8 cellular contexts compared by ENCODE assay signal in genomic region chr1:66764994-66765578, GRCh38. TPM values are rescaled to one million over a fixed set of nuclear protein-coding genes. Genes with fewer than 3 reads are reported as not detected.
A peak's percentile ranks its signal among the peaks of the same experiment; 100 is the strongest.
DNase-seq lines count a peak whose midpoint lies in the region; ATAC-seq and TF ChIP-seq lines count a peak whose summit lies in the region.

No MANE protein-coding gene starts in this region.

- peaks cover 2% of the 10 kb centered on the region for H3K27me3 ChIP-seq in mammary epithelial cell (ENCODE audit: insufficient read depth, low read length)

- peak; percentile 58 to 74 (median 68) for ATAC-seq in T-cell (replicated peaks in 1 of 4)

- POLR2A ChIA-PET in T-cell (lab: Charles Lee), result no interaction called here

- H3K9me3 ChIP-seq in mammary epithelial cell (replicated peaks; ENCODE audit: insufficient read depth, low read length), result no peaks in the 10 kb centered on the region

- no peaks in the 10 kb centered on the region for H3K79me2 ChIP-seq in mammary epithelial cell (ENCODE audit: insufficient read depth, low read length)

- no peaks in the 10 kb centered on the region for H3K36me3 Mint-ChIP-seq in T-cell

- WGBS in mammary epithelial cell (ENCODE audit: low coverage, missing lambda C conversion rate), result 39% methylated on average over 3 of the region's 3 CpGs

- H3K36me3 ChIP-seq in mammary epithelial cell (ENCODE audit: insufficient read depth, low read length), result no peaks in the 10 kb centered on the region

- H4K20me1 ChIP-seq in mammary epithelial cell (ENCODE audit: insufficient read depth, low read length), result no peaks in the 10 kb centered on the region

- in situ Hi-C loops in mammary epithelial cell (cut with MboI; ENCODE audit: low sequenced_read_pairs in 2 of 2), result loop anchor here (25.0 kb wide), 3 partner anchors 222 to 397 kb away; partner anchors contain the start of genes C1orf141 (in 1 of the 2) and IL23R (in 1 of the 2)

- H3K9ac ChIP-seq in mammary epithelial cell (ENCODE audit: insufficient read depth, low read length), result no peak overlapping the region

- H3K4me3 Mint-ChIP-seq in T-cell, result no peak overlapping the region

- no peak overlapping the region for H3K27ac ChIP-seq in mammary epithelial cell (ENCODE audit: insufficient read depth, low read depth, low read length)

- no peaks in the 10 kb centered on the region for H3K9me3 Mint-ChIP-seq in T-cell

- H3K4me2 ChIP-seq in mammary epithelial cell (ENCODE audit: insufficient read depth, low read depth, low read length), result no peak overlapping the region

- H2AFZ ChIP-seq in mammary epithelial cell (ENCODE audit: low read depth, low read length), result no peak overlapping the region

- intact Hi-C loops in mammary epithelial cell (cut with micrococcal nuclease) (loop anchor here (1.0 to 10.0 kb wide), 6 partner anchors 160 to 740 kb away; partner anchors contain the start of genes DNAI4 and MIER1), posterior vena cava (cut with DNase I) (loop anchor here (10.0 kb wide), 3 partner anchors 230 to 390 kb away; no protein-coding TSS in a partner anchor)

- dilution Hi-C loops in mammary epithelial cell (cut with HindIII; ENCODE audit: low sequenced_read_pairs), result no loop called here

- H3K27me3 Mint-ChIP-seq in T-cell, result peaks cover 0 to 3% of the 10 kb centered on the region in 2 donors

- peak; percentile 69 to 71 for TF ChIP-seq CTCF in mammary epithelial cell (conservative IDR thresholded peaks at IDR 0.05 in 1 of 2, IDR thresholded peaks at IDR 0.05 in 1 of 2; ENCODE audit: extremely low read depth in 1 of 2, insufficient read depth in 1 of 2, low read depth in 1 of 2, low read length in 2 of 2)

- BruUV-seq in mammary epithelial cell (replicated peaks; lab: Mats Ljungman, UMichigan), result no TSS peak

- H3K4me1 Mint-ChIP-seq in T-cell, result peaks cover 14 to 19% (median 17%) of the 10 kb centered on the region in 3 donors

- H3K4me1 ChIP-seq in mammary epithelial cell (ENCODE audit: insufficient read depth, low read length), result no peaks in the 10 kb centered on the region

- H3K4me3 ChIP-seq in mammary epithelial cell (replicated peaks in 1 of 3; ENCODE audit: insufficient read depth in 1 of 3, low read depth in 2 of 3, low read length in 3 of 3), result no peak overlapping the region

- DNase-seq in Daoy (ENCODE audit: low read depth) (peak; percentile 29), H4 (ENCODE audit: low spot score) (peak; percentile 43), NAMALWA (ENCODE audit: low spot score) (peak; percentile 82), T-cell (peak in 29 of 34 experiments; percentile 10 to 62 (median 44)), mammary epithelial cell (peak; percentile 25), left kidney (ENCODE audit: low read depth, low spot score) (peak; percentile 65), posterior vena cava (ENCODE audit: low spot score) (no peak)
- peak; percentile 32 for DNase-seq in stimulated activated CD8-positive, alpha-beta memory T cell treated with anti-CD3 and anti-CD28 coated beads, Interleukin-15, amount 100 ng/mL, for 1 hour (ENCODE audit: low read depth)

- CTCF ChIA-PET in T-cell (lab: Charles Lee) (interaction anchor here (0.5 to 4.1 kb wide), 17 partner anchors 25 to 735 kb away, joined by 3 to 35 read pairs (median 3); partner anchors contain the start of gene SLC35D1 (in 1 of the 2)), mammary epithelial cell (lab: Charles Lee; ENCODE audit: low non-redundant PET) (interaction anchor here (0.6 to 1.0 kb wide), 4 partner anchors 245 to 735 kb away, joined by 4 to 5 read pairs (median 4); no protein-coding TSS in a partner anchor)

- no peak overlapping the region for H3K27ac Mint-ChIP-seq in T-cell

RNA-seq across cellular contexts. Expression of gene DYNLT5, which starts 12.8 kb away (rescaled TPM):
- total RNA-seq in Daoy (2014; rRNA removed; shearing (Covaris generic)), result not detected in 2 replicates
- not detected in 2 replicates for total RNA-seq in H4 (2014; rRNA removed; shearing (Covaris generic))
- total RNA-seq in T-cell (under 1 TPM in 1 of 5 donors, not detected in 4; 0.78 TPM), mammary epithelial cell (not detected), posterior vena cava (1 to 10 TPM; 1.9 to 3.0 TPM)
- polyA plus RNA-seq in mammary epithelial cell, result not detected
- not detected for polyA minus RNA-seq in mammary epithelial cell

RNA-seq across cellular contexts. Expression of gene INSL5, which starts 36.0 kb away (rescaled TPM):
- total RNA-seq in Daoy (2014; rRNA removed; shearing (Covaris generic)), result not detected in 2 replicates
- not detected in 2 replicates for total RNA-seq in H4 (2014; rRNA removed; shearing (Covaris generic))
- total RNA-seq in T-cell (not detected), mammary epithelial cell (not detected), posterior vena cava (not detected)
- polyA plus RNA-seq in mammary epithelial cell, result not detected
- not detected for polyA minus RNA-seq in mammary epithelial cell
